ENCODE assay signal across 10 cellular contexts in the genomic region with DNA sequence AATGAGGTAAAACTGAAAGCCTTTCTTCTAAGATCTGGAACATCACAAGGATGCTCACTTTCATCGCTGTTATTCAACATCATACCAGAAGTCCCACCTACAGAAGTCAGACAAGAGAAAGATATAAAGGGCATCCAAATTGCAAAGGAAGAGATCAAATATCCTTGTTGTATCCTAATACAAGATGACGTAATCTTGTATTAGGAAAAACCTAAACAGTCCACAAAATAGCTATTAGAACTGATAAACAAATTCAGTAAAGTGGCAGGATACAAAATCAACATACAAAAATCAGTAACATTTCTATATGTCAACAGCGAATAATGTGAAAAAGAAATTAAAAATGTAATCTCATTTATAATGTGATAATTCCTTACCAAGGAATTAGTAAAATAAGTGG.
"Had no signal": no experiment of that assay in that cellular context is flagged by ENCODE, and none has a peak within 500 bp of the region (broad histone marks: within the 10 kb centered on the region; RNA-seq: fewer than 3 reads in every experiment).

No MANE protein-coding gene starts in this region.

- H3K9ac ChIP-seq: GM23248 had no signal

- H3K9me3 ChIP-seq: HAP-1 had no signal

- FAIRE-seq: K562 had no signal

- H3K4me3 ChIP-seq: GM23248, HAP-1, K562 had no signal

- H3K4me1 ChIP-seq: HAP-1 had no signal

- H2AFZ ChIP-seq: GM23248 had no signal

- DNase-seq: GM23248, GOT3, H7, HFFc6, IMR-90, KG1 had no signal

- ATAC-seq: HCT116, K562 had no signal

- H3K36me3 ChIP-seq: HAP-1 had no signal

- H3K27ac ChIP-seq: GM23248, HL-60 had no signal
